8 cellular contexts compared by ENCODE assay signal in genomic region chr12:51217133-51217967, GRCh38. TPM values are rescaled to one million over a fixed set of nuclear protein-coding genes. Genes with fewer than 3 reads are reported as not detected.
DNase-seq lines count a peak whose midpoint lies in the region; ATAC-seq and TF ChIP-seq lines count a peak whose summit lies in the region.

No MANE protein-coding gene starts in this region.

- no peaks in the 10 kb centered on the region for H3K27me3 ChIP-seq in CD8-positive, alpha-beta memory T cell (ENCODE audit: insufficient read depth, low read length, poor library complexity, severe bottlenecking)
- H3K27me3 ChIP-seq in duodenal mucosa (ENCODE audit: control insufficient read depth in 1 of 2, insufficient read depth in 2 of 2, low read length in 2 of 2) = no peaks in the 10 kb centered on the region
- H3K27me3 ChIP-seq in lower lobe of right lung (ENCODE audit: low read depth) = no peaks in the 10 kb centered on the region

- peak overlapping the region; percentile 91 to 99 (median 97) for H3K27ac Mint-ChIP-seq in CD8-positive, alpha-beta memory T cell
- H3K27ac Mint-ChIP-seq in activated CD4-positive, alpha-beta memory T cell treated with anti-CD3 and anti-CD28 coated beads, Interleukin-2, amount 10 ng/mL, durations not matched to agents 7 days and 5 days = no peak overlapping the region

- H3K4me1 Mint-ChIP-seq in CD8-positive, alpha-beta memory T cell = peaks cover 22 to 37% (median 23%) of the 10 kb centered on the region in 3 donors
- H3K4me1 Mint-ChIP-seq in activated CD4-positive, alpha-beta memory T cell treated with anti-CD3 and anti-CD28 coated beads, Interleukin-2, amount 10 ng/mL, durations not matched to agents 7 days and 5 days = peaks cover 16% of the 10 kb centered on the region

- peak overlapping the region; percentile 90 for H3K27ac ChIP-seq in CD8-positive, alpha-beta memory T cell (ENCODE audit: low read depth, low read length)
- H3K27ac ChIP-seq in duodenal mucosa (ENCODE audit: low read depth, low read length) (peak overlapping the region; percentile 79), lower lobe of right lung (peak overlapping the region; percentile 97)

- peak; percentile 23 for TF ChIP-seq CTCF in lower lobe of right lung (IDR thresholded peaks at IDR 0.05)

- DNase-seq in CD8-positive, alpha-beta memory T cell = peak; percentile 42 to 77 (median 49)
- DNase-seq in LoVo (ENCODE audit: low spot score) (peak; percentile 34), lower lobe of right lung (peak; percentile 79)
- DNase-seq in activated CD4-positive, alpha-beta memory T cell treated with anti-CD3 and anti-CD28 coated beads, Interleukin-2, amount 10 ng/mL, durations not matched to agents 7 days and 5 days = peak; percentile 46
- peak; percentile 23 for DNase-seq in stimulated activated CD8-positive, alpha-beta memory T cell treated with anti-CD3 and anti-CD28 coated beads, Interleukin-12 subunit alpha, Interleukin-12 subunit beta, amount 100 ng/mL, for 1 hour (ENCODE audit: low read depth)

- no peaks in the 10 kb centered on the region for H3K9me3 ChIP-seq in CD8-positive, alpha-beta memory T cell (ENCODE audit: low read length)
- H3K9me3 ChIP-seq in duodenal mucosa (ENCODE audit: control insufficient read depth in 1 of 2, low read length in 2 of 2) (no peaks in the 10 kb centered on the region), lower lobe of right lung (no peaks in the 10 kb centered on the region)

- intact Hi-C loops in lower lobe of right lung (cut with DNase I) = no loop called here

- peaks cover 17% of the 10 kb centered on the region for H3K4me1 ChIP-seq in CD8-positive, alpha-beta memory T cell (ENCODE audit: insufficient read depth, low read length)
- H3K4me1 ChIP-seq in duodenal mucosa (ENCODE audit: control insufficient read depth in 1 of 2, insufficient read depth in 2 of 2, low read length in 2 of 2) (peaks cover 14 to 17% of the 10 kb centered on the region in 2 donors), lower lobe of right lung (peaks cover 18% of the 10 kb centered on the region)

- peak overlapping the region; percentile 92 to 98 (median 94) for H3K4me3 Mint-ChIP-seq in CD8-positive, alpha-beta memory T cell
- peak overlapping the region; percentile 79 for H3K4me3 Mint-ChIP-seq in activated CD4-positive, alpha-beta memory T cell treated with anti-CD3 and anti-CD28 coated beads, Interleukin-2, amount 10 ng/mL, durations not matched to agents 7 days and 5 days

- H3K27me3 Mint-ChIP-seq in CD8-positive, alpha-beta memory T cell = no peaks in the 10 kb centered on the region
- no peaks in the 10 kb centered on the region for H3K27me3 Mint-ChIP-seq in activated CD4-positive, alpha-beta memory T cell treated with anti-CD3 and anti-CD28 coated beads, Interleukin-2, amount 10 ng/mL, durations not matched to agents 7 days and 5 days

- H3K9me3 Mint-ChIP-seq in CD8-positive, alpha-beta memory T cell = no peaks in the 10 kb centered on the region
- no peaks in the 10 kb centered on the region for H3K9me3 Mint-ChIP-seq in activated CD4-positive, alpha-beta memory T cell treated with anti-CD3 and anti-CD28 coated beads, Interleukin-2, amount 10 ng/mL, durations not matched to agents 7 days and 5 days

- ATAC-seq in GM21390 (IDR thresholded peaks at IDR 0.05; ENCODE audit: unreplicated experiment) (peak; percentile 25), lower lobe of right lung (peak; percentile 78 to 88), HG03469 (IDR thresholded peaks at IDR 0.05; ENCODE audit: unreplicated experiment) (no peak)

- peak overlapping the region; percentile 96 for H3K4me3 ChIP-seq in CD8-positive, alpha-beta memory T cell (ENCODE audit: low read length)
- H3K4me3 ChIP-seq in duodenal mucosa (ENCODE audit: low read depth in 1 of 2, low read length in 2 of 2) (peak overlapping the region; percentile 93), lower lobe of right lung (peak overlapping the region; percentile 90)

- H3K36me3 Mint-ChIP-seq in CD8-positive, alpha-beta memory T cell = peaks cover 0 to 10% (median 1%) of the 10 kb centered on the region in 3 donors
- peaks cover 2% of the 10 kb centered on the region for H3K36me3 Mint-ChIP-seq in activated CD4-positive, alpha-beta memory T cell treated with anti-CD3 and anti-CD28 coated beads, Interleukin-2, amount 10 ng/mL, durations not matched to agents 7 days and 5 days (ENCODE audit: low read depth)

- CTCF ChIA-PET in CD8-positive, alpha-beta memory T cell (lab: Charles Lee) = interaction anchor here (0.6 to 3.1 kb wide), 12 partner anchors 9 to 1272 kb away, joined by 3 to 31 read pairs (median 6); partner anchors contain the start of gene DAZAP2
- CTCF ChIA-PET in activated CD4-positive, alpha-beta memory T cell treated with anti-CD3 and anti-CD28 coated beads, Interleukin-2, amount 10 ng/mL, durations not matched to agents 7 days and 5 days (lab: Charles Lee) = interaction anchor here (0.9 to 3.3 kb wide), 14 partner anchors 10 to 452 kb away, joined by 3 to 18 read pairs (median 4); partner anchors contain the start of genes DAZAP2 and SMAGP

- H3K36me3 ChIP-seq in CD8-positive, alpha-beta memory T cell (ENCODE audit: insufficient read depth, low read length) = no peaks in the 10 kb centered on the region
- no peaks in the 10 kb centered on the region for H3K36me3 ChIP-seq in duodenal mucosa (ENCODE audit: control insufficient read depth in 1 of 2, insufficient read depth in 2 of 2, low read length in 2 of 2)
- H3K36me3 ChIP-seq in lower lobe of right lung = no peaks in the 10 kb centered on the region

- POLR2A ChIA-PET in CD8-positive, alpha-beta memory T cell (lab: Charles Lee) = interaction anchor here (0.6 to 4.1 kb wide), 20 partner anchors 11 to 1789 kb away, joined by 3 to 125 read pairs (median 6); partner anchors contain the start of genes BIN2, CSRNP2, DAZAP2 and EIF4B
- POLR2A ChIA-PET in activated CD4-positive, alpha-beta memory T cell treated with anti-CD3 and anti-CD28 coated beads, Interleukin-2, amount 10 ng/mL, durations not matched to agents 7 days and 5 days (lab: Charles Lee) = interaction anchor here (0.6 to 5.2 kb wide), 21 partner anchors 9 to 1257 kb away, joined by 3 to 68 read pairs (median 4); partner anchors contain the start of genes ATF1, BIN2, CSRNP2 and DAZAP2

- H3K9ac ChIP-seq in duodenal mucosa (ENCODE audit: low read depth in 1 of 2, low read length in 2 of 2) = peak overlapping the region; percentile 54 to 85

RNA-seq across cellular contexts. Expression of gene POU6F1, which starts 0.5 kb away (rescaled TPM):
- total RNA-seq in CD8-positive, alpha-beta memory T cell = 10 to 100 TPM; 12.0 to 15.4 TPM
- 2.2 TPM for polyA plus RNA-seq in CD8-positive, alpha-beta memory T cell
- 1 to 10 TPM; 4.1 to 4.8 TPM for total RNA-seq in activated CD4-positive, alpha-beta memory T cell treated with anti-CD3 and anti-CD28 coated beads, Interleukin-2, amount 10 ng/mL, durations not matched to agents 7 days and 5 days
- 13.5 TPM for total RNA-seq in lower lobe of right lung

RNA-seq across cellular contexts. Expression of gene DAZAP2, which starts 21.3 kb away (rescaled TPM):
- 100 to 1,000 TPM in 1 of 2 experiments, 10 to 100 TPM in 1; 97.2 to 100 TPM for total RNA-seq in CD8-positive, alpha-beta memory T cell
- 1,407 TPM for polyA plus RNA-seq in CD8-positive, alpha-beta memory T cell
- 100 to 1,000 TPM; 247 TPM for total RNA-seq in activated CD4-positive, alpha-beta memory T cell treated with anti-CD3 and anti-CD28 coated beads, Interleukin-2, amount 10 ng/mL, durations not matched to agents 7 days and 5 days
- 259 TPM for total RNA-seq in lower lobe of right lung

RNA-seq across cellular contexts. Expression of gene TFCP2, which starts 44.4 kb away (rescaled TPM):
- 10 to 100 TPM; 41.0 to 41.9 TPM for total RNA-seq in CD8-positive, alpha-beta memory T cell
- 13.9 TPM for polyA plus RNA-seq in CD8-positive, alpha-beta memory T cell
- 10 to 100 TPM; 34.3 to 35.9 TPM for total RNA-seq in activated CD4-positive, alpha-beta memory T cell treated with anti-CD3 and anti-CD28 coated beads, Interleukin-2, amount 10 ng/mL, durations not matched to agents 7 days and 5 days
- 30.2 TPM for total RNA-seq in lower lobe of right lung

RNA-seq across cellular contexts. Expression of gene SMAGP, which starts 52.9 kb away (rescaled TPM):
- total RNA-seq in CD8-positive, alpha-beta memory T cell = under 1 TPM; 0.72 to 0.84 TPM
- polyA plus RNA-seq in CD8-positive, alpha-beta memory T cell = 28.9 TPM
- total RNA-seq in activated CD4-positive, alpha-beta memory T cell treated with anti-CD3 and anti-CD28 coated beads, Interleukin-2, amount 10 ng/mL, durations not matched to agents 7 days and 5 days = 1 to 10 TPM; 1.8 to 3.1 TPM
- total RNA-seq in lower lobe of right lung = 31.3 TPM

Comparison
In these comparisons a context has a peak if more than half of its experiments do, and no peak if none do; other contexts are left out.
1. DNase-seq: peak in every context shown above with its lines; median percentile 79 in lower lobe of right lung; 49 in CD8-positive, alpha-beta memory T cell; 46 in activated CD4-positive, alpha-beta memory T cell treated with anti-CD3 and anti-CD28 coated beads, Interleukin-2, amount 10 ng/mL, durations not matched to agents 7 days and 5 days; 34 in LoVo; 23 in stimulated activated CD8-positive, alpha-beta memory T cell treated with anti-CD3 and anti-CD28 coated beads, Interleukin-12 subunit alpha, Interleukin-12 subunit beta, amount 100 ng/mL, for 1 hour.